ENCODE assay signal across 21 cellular contexts in genomic region chr2:134724341-134724740, GRCh38. TPM values are rescaled to one million over a fixed set of nuclear protein-coding genes. Genes with fewer than 3 reads are reported as not detected.
DNase-seq lines count a peak whose midpoint lies in the region; ATAC-seq and TF ChIP-seq lines count a peak whose summit lies in the region.
"Had no signal": no experiment of that assay in that cellular context is flagged by ENCODE, and none has a peak within 500 bp of the region (broad histone marks: within the 10 kb centered on the region; RNA-seq: fewer than 3 reads in every experiment).

No MANE protein-coding gene starts in this region.

- H3K4me1 Mint-ChIP-seq in WTC11 = peaks cover 10% of the 10 kb centered on the region
- no peaks in the 10 kb centered on the region for H3K4me1 Mint-ChIP-seq in endodermal cell
- peaks cover 3% of the 10 kb centered on the region for H3K4me1 Mint-ChIP-seq in CD14-positive monocyte

- no peak overlapping the region for H4K8ac ChIP-seq in mesenchymal stem cell (ENCODE audit: low read length)

- TF ChIP-seq CTCF in WTC11 (IDR thresholded peaks at IDR 0.05) (no peak), endodermal cell (conservative IDR thresholded peaks at IDR 0.05) (peak; percentile 54), CD14-positive monocyte (IDR thresholded peaks at IDR 0.05) (no peak)

- H3K9ac ChIP-seq in endodermal cell (ENCODE audit: extremely low read depth, low read length, poor library complexity, severe bottlenecking) = no peak overlapping the region
- H3K9ac ChIP-seq in mesenchymal stem cell (ENCODE audit: low read length) = no peak overlapping the region
- H3K9ac ChIP-seq: BLaER1, GM23248 had no signal

- no peak overlapping the region for H2BK120ac ChIP-seq in mesenchymal stem cell (ENCODE audit: low read depth, low read length)

- H3K9me3 ChIP-seq in endodermal cell (ENCODE audit: control insufficient read depth, low read length) (no peaks in the 10 kb centered on the region), mesenchymal stem cell (ENCODE audit: control insufficient read depth, low read length) (no peaks in the 10 kb centered on the region)
- H3K9me3 ChIP-seq: BLaER1, HAP-1 had no signal

- H4K91ac ChIP-seq in mesenchymal stem cell (ENCODE audit: low read length) = no peak overlapping the region

- H2BK5ac ChIP-seq in mesenchymal stem cell (ENCODE audit: low read depth, low read length, poor library complexity, severe bottlenecking) = no peak overlapping the region

- H2BK12ac ChIP-seq in mesenchymal stem cell (ENCODE audit: low read length in 2 of 2) = no peak overlapping the region

- POLR2A ChIA-PET in WTC11 (lab: Charles Lee) = no interaction called here

- peak overlapping the region; percentile 71 for H2AK5ac ChIP-seq in mesenchymal stem cell (ENCODE audit: low read length, severe bottlenecking)

- no peak overlapping the region for H3K4ac ChIP-seq in mesenchymal stem cell (ENCODE audit: low read depth in 1 of 2, low read length in 2 of 2)

- H3K36me3 Mint-ChIP-seq in WTC11 = no peaks in the 10 kb centered on the region
- H3K36me3 Mint-ChIP-seq in endodermal cell (ENCODE audit: low read depth) = no peaks in the 10 kb centered on the region
- H3K36me3 Mint-ChIP-seq in CD14-positive monocyte = peaks cover 0 to 5% of the 10 kb centered on the region in 2 donors
- H3K36me3 Mint-ChIP-seq: CD8-positive, alpha-beta memory T cell had no signal

- intact Hi-C loops in CD14-positive monocyte (cut with micrococcal nuclease) = loop anchor here in 1 of 2 donors (10.0 kb wide), 1 partner anchor 50 kb away; no protein-coding TSS in a partner anchor

- no peaks in the 10 kb centered on the region for H3K36me3 ChIP-seq in endodermal cell (ENCODE audit: control insufficient read depth, insufficient read depth, low read length)
- no peaks in the 10 kb centered on the region for H3K36me3 ChIP-seq in mesenchymal stem cell (ENCODE audit: control insufficient read depth in 1 of 2, insufficient read depth in 2 of 2, low read depth in 1 of 2, low read length in 2 of 2)
- H3K36me3 ChIP-seq: BLaER1, HAP-1 had no signal

- H3K79me1 ChIP-seq in mesenchymal stem cell (replicated peaks; ENCODE audit: low read length, poor library complexity, severe bottlenecking) = no peaks in the 10 kb centered on the region

- CTCF ChIA-PET in WTC11 (lab: Charles Lee) = interaction anchor here (0.5 to 1.7 kb wide), 2 partner anchors 9 to 22 kb away, joined by 3 to 6 read pairs; no protein-coding TSS in a partner anchor

- peak; percentile 50; the same call in 1 of the 2 replicates for ATAC-seq in WTC11
- ATAC-seq: GM12878 had no signal

- no peak overlapping the region for H3K4me2 ChIP-seq in mesenchymal stem cell (ENCODE audit: low read length, poor library complexity, severe bottlenecking)
- H3K4me2 ChIP-seq: BLaER1 had no signal

- 90% methylated on average over 1 of the region's 1 CpG; no CpG with 5 or more reads in 1 of the 2 experiments for WGBS in endodermal cell (ENCODE audit: insufficient coverage in 1 of 2, insufficient read length in 1 of 2), 2 experiments
- WGBS in mesenchymal stem cell = no CpG with 5 or more reads among the region's 1 CpG

- H3K23ac ChIP-seq in mesenchymal stem cell (ENCODE audit: low read length in 2 of 2) = peak overlapping the region in 1 of 2 experiments; percentile 32

- no peak overlapping the region for H2AFZ ChIP-seq in mesenchymal stem cell (ENCODE audit: low read depth, low read length)
- H2AFZ ChIP-seq: GM23248 had no signal

- H3K4me1 ChIP-seq in endodermal cell (ENCODE audit: control insufficient read depth, insufficient read depth, low read length) = no peaks in the 10 kb centered on the region
- peaks cover 7% of the 10 kb centered on the region for H3K4me1 ChIP-seq in mesenchymal stem cell (ENCODE audit: control insufficient read depth, insufficient read depth, low read depth, low read length)
- H3K4me1 ChIP-seq: BLaER1, HAP-1 had no signal

- no peak overlapping the region for H3K18ac ChIP-seq in mesenchymal stem cell (ENCODE audit: low read depth in 1 of 2, low read length in 2 of 2)

- DNase-seq in WTC11 (ENCODE audit: low spot score) (no peak), endodermal cell (no peak), mesenchymal stem cell (no peak), NCI-H146 treated with DMSO at 0.1 percent for 48 hours (lab: John Stamatoyannopoulos, UW; ENCODE audit: unreplicated experiment) (no peak), NCI-H2029 (lab: John Stamatoyannopoulos, UW) (no peak), midbrain (lab: John Stamatoyannopoulos, UW) (no peak), CD14-positive monocyte (ENCODE audit: low spot score) (no peak)
- DNase-seq: CD4-positive, alpha-beta T cell; CD8-positive, alpha-beta memory T cell; DMS 273 treated with DMSO at 0.1 percent for 48 hours; DMS79; EL; GDM1; GM23248; HFFc6 had no signal

- no peak overlapping the region for H2BK15ac ChIP-seq in mesenchymal stem cell (ENCODE audit: low read depth, poor library complexity, severe bottlenecking)

- peak overlapping the region in 1 of 2 experiments; percentile 46 for H3K14ac ChIP-seq in mesenchymal stem cell (ENCODE audit: low read length in 2 of 2)

- H3K9me3 Mint-ChIP-seq in WTC11 = no peaks in the 10 kb centered on the region
- no peaks in the 10 kb centered on the region for H3K9me3 Mint-ChIP-seq in endodermal cell
- H3K9me3 Mint-ChIP-seq in CD14-positive monocyte = peaks cover 0 to 7% (median under 1%) of the 10 kb centered on the region in 7 donors
- H3K9me3 Mint-ChIP-seq: CD4-positive, alpha-beta T cell; CD8-positive, alpha-beta memory T cell; HFFc6 had no signal

- H3K27me3 Mint-ChIP-seq in WTC11 (ENCODE audit: low read depth) = peaks cover 36% of the 10 kb centered on the region
- H3K27me3 Mint-ChIP-seq in endodermal cell (ENCODE audit: insufficient read depth) = peaks cover 73% of the 10 kb centered on the region
- H3K27me3 Mint-ChIP-seq in CD14-positive monocyte (ENCODE audit: low read depth in 3 of 3) = peaks cover 33 to 44% (median 38%) of the 10 kb centered on the region in 3 donors

- no peak overlapping the region for H3K4me3 ChIP-seq in endodermal cell (ENCODE audit: low read length)
- H3K4me3 ChIP-seq in mesenchymal stem cell (ENCODE audit: insufficient read depth in 1 of 2, low read depth in 1 of 2, low read length in 2 of 2) = no peak overlapping the region
- H3K4me3 ChIP-seq: BLaER1, GM12878, GM23248, HAP-1 had no signal

- peaks cover 55% of the 10 kb centered on the region for H3K27me3 ChIP-seq in endodermal cell (ENCODE audit: control insufficient read depth, insufficient read depth, low read length, poor library complexity, severe bottlenecking)
- peaks cover 0 to 42% of the 10 kb centered on the region in 2 experiments for H3K27me3 ChIP-seq in mesenchymal stem cell (ENCODE audit: control insufficient read depth in 1 of 2, insufficient read depth in 1 of 2, low read length in 2 of 2)

- H3K27ac ChIP-seq in endodermal cell (ENCODE audit: low read depth, low read length) (no peak overlapping the region), mesenchymal stem cell (ENCODE audit: low read length, poor library complexity, severe bottlenecking) (no peak overlapping the region)
- H3K27ac ChIP-seq: BLaER1, C4-2B, GM23248 had no signal

- H3K4me3 Mint-ChIP-seq in WTC11 = no peak overlapping the region
- no peak overlapping the region for H3K4me3 Mint-ChIP-seq in endodermal cell
- H3K4me3 Mint-ChIP-seq in CD14-positive monocyte = no peak overlapping the region
- H3K4me3 Mint-ChIP-seq: B cell; CD4-positive, alpha-beta T cell; CD8-positive, alpha-beta memory T cell; HFFc6 had no signal

- H3K27ac Mint-ChIP-seq in WTC11 (no peak overlapping the region), endodermal cell (no peak overlapping the region), CD14-positive monocyte (no peak overlapping the region)
- H3K27ac Mint-ChIP-seq: B cell; CD4-positive, alpha-beta T cell; CD8-positive, alpha-beta memory T cell; HFFc6 had no signal

TF ChIP-seq in WTC11, 78 proteins besides CTCF, POLR2A, EP300 and RAD21 (continues in another document):
- TF ChIP-seq CREB1 (CRISPR knock-in tag; IDR thresholded peaks at IDR 0.05) (no peak), CREM (CRISPR knock-in tag; IDR thresholded peaks at IDR 0.05) (no peak), ESRRA (CRISPR knock-in tag; IDR thresholded peaks at IDR 0.05; ENCODE audit: borderline replicate concordance) (no peak), ZNF121 (CRISPR knock-in tag; IDR thresholded peaks at IDR 0.05) (no peak), GTF2I (CRISPR knock-in tag; conservative IDR thresholded peaks at IDR 0.05) (no peak), FOXP4 (CRISPR knock-in tag; IDR thresholded peaks at IDR 0.05) (no peak), GRHL2 (CRISPR knock-in tag; IDR thresholded peaks at IDR 0.05; ENCODE audit: insufficient replicate concordance, severe bottlenecking) (no peak), ZSCAN18 (CRISPR knock-in tag; IDR thresholded peaks at IDR 0.05) (no peak)

RNA-seq across cellular contexts. Expression of gene TMEM163, which starts 5.5 kb away (rescaled TPM):
- total RNA-seq in WTC11 (2021) (0.94 to 1.6 TPM (median 1.2 TPM) in 3 replicates), endodermal cell (under 1 TPM in 1 of 2 donors, not detected in 1; 0.24 TPM)
- 9.9 TPM for polyA plus RNA-seq in endodermal cell (2013, experiment 1 of 2)
- 7.0 TPM for polyA plus RNA-seq in endodermal cell (2013, experiment 2 of 2)
- 0.07 TPM for polyA plus RNA-seq in mesenchymal stem cell (2013, experiment 1 of 2)
- polyA plus RNA-seq in mesenchymal stem cell (2013, experiment 2 of 2) = 0.05 TPM
- polyA plus RNA-seq in CD14-positive monocyte = not detected
- total RNA-seq: A673; CD8-positive, alpha-beta memory T cell; GM23248; HFFc6 had no signal
- polyA plus RNA-seq: GM23248 had no signal
